ENCODE assay signal across 1 cellular context in genomic region chr3:53247619-53248018, GRCh38.
A peak's percentile ranks its signal among the peaks of the same experiment; 100 is the strongest.
TF ChIP-seq lines count a peak whose summit lies in the region.

No MANE protein-coding gene starts in this region.

TF ChIP-seq in K562, 482 proteins besides CTCF, POLR2A, EP300 and RAD21:
- no peak for TF ChIP-seq SMAD4 (CRISPR knock-in tag; conservative IDR thresholded peaks at IDR 0.05)
- TF ChIP-seq NCOA1 (IDR thresholded peaks at IDR 0.05; ENCODE audit: low read depth) = no peak
- 0 out of 2 replicates have a peak, but pooled peaks have one; percentile 37 for TF ChIP-seq ZNF436 (CRISPR knock-in tag; IDR thresholded peaks at IDR 0.05)
- TF ChIP-seq, protein P1, sequence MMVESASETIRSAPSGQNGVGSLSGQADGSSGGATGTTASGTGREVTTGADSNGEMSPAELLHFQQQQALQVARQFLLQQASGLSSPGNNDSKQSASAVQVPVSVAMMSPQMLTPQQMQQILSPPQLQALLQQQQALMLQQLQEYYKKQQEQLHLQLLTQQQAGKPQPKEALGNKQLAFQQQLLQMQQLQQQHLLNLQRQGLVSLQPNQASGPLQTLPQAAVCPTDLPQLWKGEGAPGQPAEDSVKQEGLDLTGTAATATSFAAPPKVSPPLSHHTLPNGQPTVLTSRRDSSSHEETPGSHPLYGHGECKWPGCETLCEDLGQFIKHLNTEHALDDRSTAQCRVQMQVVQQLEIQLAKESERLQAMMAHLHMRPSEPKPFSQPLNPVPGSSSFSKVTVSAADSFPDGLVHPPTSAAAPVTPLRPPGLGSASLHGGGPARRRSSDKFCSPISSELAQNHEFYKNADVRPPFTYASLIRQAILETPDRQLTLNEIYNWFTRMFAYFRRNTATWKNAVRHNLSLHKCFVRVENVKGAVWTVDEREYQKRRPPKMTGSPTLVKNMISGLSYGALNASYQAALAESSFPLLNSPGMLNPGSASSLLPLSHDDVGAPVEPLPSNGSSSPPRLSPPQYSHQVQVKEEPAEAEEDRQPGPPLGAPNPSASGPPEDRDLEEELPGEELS (CRISPR knock-in tag; IDR thresholded peaks at IDR 0.05; ENCODE audit: borderline replicate concordance) = no peak
- peak; percentile 95 for TF ChIP-seq ZFP36 (IDR thresholded peaks at IDR 0.05; ENCODE audit: low read depth, low read length, partially characterized antibody)
- TF ChIP-seq BCOR (IDR thresholded peaks at IDR 0.05) = 0 out of 2 replicates have a peak, but pooled peaks have one; percentile 35
- TF ChIP-seq RBM25 (IDR thresholded peaks at IDR 0.05; ENCODE audit: low read depth, low read length, severe bottlenecking) = peak; percentile 74
